13 cellular contexts compared by ENCODE assay signal in genomic region chr5:93891491-93892480, GRCh38.
DNase-seq lines count a peak whose midpoint lies in the region; ATAC-seq and TF ChIP-seq lines count a peak whose summit lies in the region.
"Had no signal": no experiment of that assay in that cellular context is flagged by ENCODE, and none has a peak within 500 bp of the region (broad histone marks: within the 10 kb centered on the region; RNA-seq: fewer than 3 reads in every experiment).

No MANE protein-coding gene starts in this region.

- no peaks in the 10 kb centered on the region for H3K27me3 Mint-ChIP-seq in endodermal cell (ENCODE audit: insufficient read depth)
- H3K27me3 Mint-ChIP-seq: activated CD4-positive, alpha-beta memory T cell treated with anti-CD3 and anti-CD28 coated beads, Interleukin-2, amount 10 ng/mL, durations not matched to agents 7 days and 5 days had no signal

- H3K4me1 ChIP-seq in heart left ventricle (peaks cover 0 to 11% (median 0%) of the 10 kb centered on the region in 12 donors), endodermal cell (ENCODE audit: control insufficient read depth, insufficient read depth, low read length) (no peaks in the 10 kb centered on the region), upper lobe of left lung (peaks cover 0 to 18% (median 7%) of the 10 kb centered on the region in 4 donors), Peyer's patch (peaks cover 0 to 4% (median 0%) of the 10 kb centered on the region in 4 donors)

- ATAC-seq in left cardiac atrium (peak; percentile 26 to 30), heart left ventricle (no peak), upper lobe of left lung (ENCODE audit: low FRiP score in 2 of 2) (peak; percentile 41 to 76), HG03139 (IDR thresholded peaks at IDR 0.05; ENCODE audit: unreplicated experiment) (no peak)

- peaks cover 11% of the 10 kb centered on the region for H3K4me1 Mint-ChIP-seq in endodermal cell

- intact Hi-C loops in left cardiac atrium (cut with DNase I), result loop anchor here in 1 of 2 donors (10.0 kb wide), 1 partner anchor 277 kb away; no protein-coding TSS in a partner anchor
- intact Hi-C loops in heart left ventricle (cut with DNase I), result loop anchor here in 1 of 10 donors (10.0 kb wide), 1 partner anchor 287 kb away; no protein-coding TSS in a partner anchor

- no peaks in the 10 kb centered on the region for H3K36me3 ChIP-seq in heart left ventricle
- H3K36me3 ChIP-seq in endodermal cell (ENCODE audit: control insufficient read depth, insufficient read depth, low read length), result no peaks in the 10 kb centered on the region
- no peaks in the 10 kb centered on the region for H3K36me3 ChIP-seq in upper lobe of left lung
- H3K36me3 ChIP-seq in Peyer's patch, result no peaks in the 10 kb centered on the region
- H3K36me3 ChIP-seq: cardiac muscle cell, tibial nerve had no signal

- H3K9me3 Mint-ChIP-seq in endodermal cell, result no peaks in the 10 kb centered on the region
- H3K9me3 Mint-ChIP-seq: activated CD4-positive, alpha-beta memory T cell treated with anti-CD3 and anti-CD28 coated beads, Interleukin-2, amount 10 ng/mL, durations not matched to agents 7 days and 5 days had no signal

- DNase-seq in left cardiac atrium (no peak), heart left ventricle (no peak), NCI-H345 treated with DMSO at 0.1 percent for 48 hours (lab: John Stamatoyannopoulos, UW; ENCODE audit: unreplicated experiment) (peak; percentile 71), endodermal cell (no peak), upper lobe of left lung (no peak), HPDE6-E6E7 (ENCODE audit: extremely low spot score) (no peak), Peyer's patch (no peak)
- DNase-seq: activated CD4-positive, alpha-beta memory T cell treated with anti-CD3 and anti-CD28 coated beads, Interleukin-2, amount 10 ng/mL, durations not matched to agents 7 days and 5 days; activated gamma-delta T cell; NCI-H446 had no signal

- no peak for TF ChIP-seq EP300 in upper lobe of left lung (IDR thresholded peaks at IDR 0.05)

- TF ChIP-seq CTCF in heart left ventricle (IDR thresholded peaks at IDR 0.05) (no peak), endodermal cell (conservative IDR thresholded peaks at IDR 0.05) (no peak), upper lobe of left lung (IDR thresholded peaks at IDR 0.05) (no peak), Peyer's patch (IDR thresholded peaks at IDR 0.05) (no peak)

- no peak overlapping the region for H3K27ac Mint-ChIP-seq in endodermal cell
- H3K27ac Mint-ChIP-seq: activated CD4-positive, alpha-beta memory T cell treated with anti-CD3 and anti-CD28 coated beads, Interleukin-2, amount 10 ng/mL, durations not matched to agents 7 days and 5 days had no signal

- H3K4me3 ChIP-seq in heart left ventricle, result no peak overlapping the region
- no peak overlapping the region for H3K4me3 ChIP-seq in endodermal cell (ENCODE audit: low read length)
- no peak overlapping the region for H3K4me3 ChIP-seq in upper lobe of left lung
- no peak overlapping the region for H3K4me3 ChIP-seq in Peyer's patch
- H3K4me3 ChIP-seq: cardiac muscle cell, tibial nerve had no signal

- H3K9me3 ChIP-seq in heart left ventricle, result no peaks in the 10 kb centered on the region
- no peaks in the 10 kb centered on the region for H3K9me3 ChIP-seq in endodermal cell (ENCODE audit: control insufficient read depth, low read length)
- no peaks in the 10 kb centered on the region for H3K9me3 ChIP-seq in upper lobe of left lung
- no peaks in the 10 kb centered on the region for H3K9me3 ChIP-seq in Peyer's patch
- H3K9me3 ChIP-seq: tibial nerve had no signal

- no peaks in the 10 kb centered on the region for H3K36me3 Mint-ChIP-seq in endodermal cell (ENCODE audit: low read depth)

- H3K9ac ChIP-seq in endodermal cell (ENCODE audit: extremely low read depth, low read length, poor library complexity, severe bottlenecking), result no peak overlapping the region

- 71 to 78% (median 75%) methylated on average over 4 of the region's 4 CpGs for WGBS in heart left ventricle, 4 donors
- 88% methylated on average over 4 of the region's 4 CpGs; no CpG with 5 or more reads in 1 of the 2 experiments for WGBS in endodermal cell (ENCODE audit: insufficient coverage in 1 of 2, insufficient read length in 1 of 2), 2 experiments
- WGBS in upper lobe of left lung, 2 donors, result 55 to 73% methylated on average over 4 of the region's 4 CpGs

- TF ChIP-seq POLR2A in heart left ventricle (IDR thresholded peaks at IDR 0.05), result no peak
- TF ChIP-seq POLR2A in upper lobe of left lung (IDR thresholded peaks at IDR 0.05), result no peak
- TF ChIP-seq POLR2A in Peyer's patch (IDR thresholded peaks at IDR 0.05), result no peak

- H3K4me3 Mint-ChIP-seq in endodermal cell, result no peak overlapping the region
- H3K4me3 Mint-ChIP-seq: activated CD4-positive, alpha-beta memory T cell treated with anti-CD3 and anti-CD28 coated beads, Interleukin-2, amount 10 ng/mL, durations not matched to agents 7 days and 5 days had no signal

- H3K27me3 ChIP-seq in heart left ventricle (no peaks in the 10 kb centered on the region), endodermal cell (ENCODE audit: control insufficient read depth, insufficient read depth, low read length, poor library complexity, severe bottlenecking) (no peaks in the 10 kb centered on the region), upper lobe of left lung (no peaks in the 10 kb centered on the region), Peyer's patch (no peaks in the 10 kb centered on the region)
- H3K27me3 ChIP-seq: tibial nerve had no signal

- H3K27ac ChIP-seq in heart left ventricle (no peak overlapping the region), endodermal cell (ENCODE audit: low read depth, low read length) (peak overlapping the region; percentile 90), upper lobe of left lung (no peak overlapping the region), Peyer's patch (no peak overlapping the region)
- H3K27ac ChIP-seq: cardiac muscle cell had no signal

Comparison
In these comparisons a context has a peak if more than half of its experiments do, and no peak if none do; other contexts are left out.
1. ATAC-seq: peak in left cardiac atrium (2 of 2) and upper lobe of left lung (2 of 2); none in heart left ventricle (0 of 4) and HG03139 (single experiment).